8 cellular contexts compared by ENCODE assay signal in genomic region chr6:11536795-11537194, GRCh38. TPM values are rescaled to one million over a fixed set of nuclear protein-coding genes. Genes with fewer than 3 reads are reported as not detected.
DNase-seq lines count a peak whose midpoint lies in the region; ATAC-seq and TF ChIP-seq lines count a peak whose summit lies in the region.

No MANE protein-coding gene starts in this region.

- peaks cover 47% of the 10 kb centered on the region for H3K27me3 ChIP-seq in HUES48 (ENCODE audit: control insufficient read depth, insufficient read depth, low read length)
- H3K27me3 ChIP-seq in kidney epithelial cell (ENCODE audit: control insufficient read depth, insufficient read depth, low read length) = no peaks in the 10 kb centered on the region
- no peaks in the 10 kb centered on the region for H3K27me3 ChIP-seq in subcutaneous abdominal adipose tissue (ENCODE audit: control insufficient read depth in 5 of 5, insufficient read depth in 4 of 5, low read length in 5 of 5)

- H3K9ac ChIP-seq in HUES48 (ENCODE audit: low read depth, low read length) (no peak overlapping the region), subcutaneous abdominal adipose tissue (ENCODE audit: low read length in 5 of 5) (peak overlapping the region in 4 of 5 donors; percentile 64 to 78 (median 70))

- peaks cover 16% of the 10 kb centered on the region for H3K27me3 Mint-ChIP-seq in activated naive CD8-positive, alpha-beta T cell treated with anti-CD3 and anti-CD28 coated beads, Interleukin-2, amount 50 U/mL, for 24 hours

- no peak for TF ChIP-seq CTCF in kidney epithelial cell (IDR thresholded peaks at IDR 0.05; ENCODE audit: insufficient read depth, low read length, poor library complexity, severe bottlenecking)

- peak overlapping the region; percentile 68 for H3K27ac Mint-ChIP-seq in activated naive CD8-positive, alpha-beta T cell treated with anti-CD3 and anti-CD28 coated beads, Interleukin-2, amount 50 U/mL, for 24 hours

- H3K4me1 ChIP-seq in HUES48 (ENCODE audit: control insufficient read depth, insufficient read depth, low read length) (peaks cover 15% of the 10 kb centered on the region; the same call in 1 of the 2 replicates), subcutaneous abdominal adipose tissue (ENCODE audit: control insufficient read depth in 5 of 5, insufficient read depth in 5 of 5, low read length in 5 of 5) (peaks cover 4 to 43% (median 28%) of the 10 kb centered on the region in 5 donors)

- peak overlapping the region; percentile 79 for H3K4me3 Mint-ChIP-seq in activated naive CD8-positive, alpha-beta T cell treated with anti-CD3 and anti-CD28 coated beads, Interleukin-2, amount 50 U/mL, for 24 hours

- no peaks in the 10 kb centered on the region for H3K36me3 Mint-ChIP-seq in activated naive CD8-positive, alpha-beta T cell treated with anti-CD3 and anti-CD28 coated beads, Interleukin-2, amount 50 U/mL, for 24 hours (ENCODE audit: low read depth)

- no peaks in the 10 kb centered on the region for H3K9me3 Mint-ChIP-seq in activated naive CD8-positive, alpha-beta T cell treated with anti-CD3 and anti-CD28 coated beads, Interleukin-2, amount 50 U/mL, for 24 hours

- peak overlapping the region; percentile 79 for H3K4me3 ChIP-seq in HUES48 (ENCODE audit: low read depth, low read length)
- H3K4me3 ChIP-seq in kidney epithelial cell (ENCODE audit: low read depth, low read length) = peak overlapping the region; percentile 83
- peak overlapping the region; percentile 66 to 93 (median 82) for H3K4me3 ChIP-seq in subcutaneous abdominal adipose tissue (ENCODE audit: low read depth in 1 of 5, low read length in 5 of 5)

- peaks cover 12% of the 10 kb centered on the region for H3K4me1 Mint-ChIP-seq in activated naive CD8-positive, alpha-beta T cell treated with anti-CD3 and anti-CD28 coated beads, Interleukin-2, amount 50 U/mL, for 24 hours

- no peaks in the 10 kb centered on the region for H3K36me3 ChIP-seq in HUES48 (ENCODE audit: control insufficient read depth, insufficient read depth, low read length)
- no peaks in the 10 kb centered on the region for H3K36me3 ChIP-seq in kidney epithelial cell (ENCODE audit: control insufficient read depth, insufficient read depth, low read length)
- no peaks in the 10 kb centered on the region for H3K36me3 ChIP-seq in subcutaneous abdominal adipose tissue (ENCODE audit: control insufficient read depth in 5 of 5, insufficient read depth in 5 of 5, low read length in 5 of 5)

- no peaks in the 10 kb centered on the region for H3K9me3 ChIP-seq in HUES48 (ENCODE audit: control insufficient read depth, insufficient read depth, low read length)
- no peaks in the 10 kb centered on the region for H3K9me3 ChIP-seq in subcutaneous abdominal adipose tissue (ENCODE audit: control insufficient read depth in 5 of 5, low read length in 5 of 5)

- DNase-seq in COLO668 (lab: John Stamatoyannopoulos, UW; ENCODE audit: unreplicated experiment) (peak; percentile 10), kidney epithelial cell (ENCODE audit: low read depth) (no peak), KG1 (lab: John Stamatoyannopoulos, UW) (no peak), NCI-H2107 treated with DMSO at 0.1 percent for 48 hours (lab: John Stamatoyannopoulos, UW; ENCODE audit: unreplicated experiment) (no peak)
- peak; percentile 12 for DNase-seq in activated naive CD8-positive, alpha-beta T cell treated with anti-CD3 and anti-CD28 coated beads, Interleukin-2, amount 50 U/mL, for 24 hours

- ATAC-seq in activated naive CD8-positive, alpha-beta T cell treated with anti-CD3 and anti-CD28 coated beads, Interleukin-2, amount 50 U/mL, for 24 hours = no peak
- no peak for ATAC-seq in HG03342 (IDR thresholded peaks at IDR 0.05; ENCODE audit: unreplicated experiment)

- H3K27ac ChIP-seq in HUES48 (ENCODE audit: low read depth, low read length) (peak overlapping the region; percentile 75), subcutaneous abdominal adipose tissue (ENCODE audit: low read depth, low read length) (peak overlapping the region; percentile 75)

RNA-seq across cellular contexts. Expression of gene TMEM170B, which starts 0.8 kb away (rescaled TPM):
- 2.9 and 3.2 TPM in 2 replicates for total RNA-seq in kidney epithelial cell

Comparison
In these comparisons a context has a peak if more than half of its experiments do, and no peak if none do; other contexts are left out.
1. DNase-seq: peak in COLO668 (single experiment) and activated naive CD8-positive, alpha-beta T cell treated with anti-CD3 and anti-CD28 coated beads, Interleukin-2, amount 50 U/mL, for 24 hours (single experiment); none in kidney epithelial cell (single experiment), KG1 (single experiment) and NCI-H2107 treated with DMSO at 0.1 percent for 48 hours (single experiment).
2. Peak in every context shown above with its lines, with median percentiles within 50 percentile points of each other: H3K4me3 ChIP-seq.